ENCODE assay signal across 10 cellular contexts in the genomic region with DNA sequence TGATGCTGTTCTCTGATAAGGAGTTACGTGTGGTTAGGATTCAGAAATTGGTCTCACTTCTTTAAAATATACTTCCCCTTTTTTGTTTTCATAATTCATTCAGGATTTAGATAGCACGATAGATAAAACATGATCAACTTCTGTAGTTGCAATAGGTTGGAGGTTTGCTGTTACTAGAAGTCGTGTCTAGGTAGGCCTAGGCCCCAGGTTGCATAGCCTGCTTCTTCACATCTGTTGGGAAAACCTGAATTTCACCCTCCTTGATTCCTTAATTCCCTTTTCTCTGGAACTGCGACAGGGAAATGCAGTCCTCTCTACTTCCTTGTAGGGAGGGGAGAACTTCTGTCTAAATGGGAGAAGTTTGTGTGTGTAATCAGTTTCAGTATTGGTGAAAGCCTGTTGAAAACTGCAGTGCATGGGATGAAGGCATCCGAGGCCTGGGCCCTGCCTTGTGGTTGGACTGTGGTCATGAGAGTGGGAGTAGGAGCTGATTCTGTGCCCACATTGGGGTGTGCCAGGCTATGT. TPM values are rescaled to one million over a fixed set of nuclear protein-coding genes. Genes with fewer than 3 reads are reported as not detected.
DNase-seq lines count a peak whose midpoint lies in the region; ATAC-seq, FAIRE-seq and TF ChIP-seq lines count a peak whose summit lies in the region.
"Had no signal": no experiment of that assay in that cellular context is flagged by ENCODE, and none has a peak within 500 bp of the region (broad histone marks: within the 10 kb centered on the region; RNA-seq: fewer than 3 reads in every experiment).

No MANE protein-coding gene starts in this region.

- TF ChIP-seq CTCF in smooth muscle cell (IDR thresholded peaks at IDR 0.05; ENCODE audit: borderline replicate concordance, insufficient read depth, poor library complexity, severe bottlenecking): no peak

- no peak for DNase-seq in GM18507 (ENCODE audit: extremely low spot score, insufficient read length, low read depth)
- DNase-seq in left ventricle myocardium superior: peak; percentile 64
- no peak for DNase-seq in LoVo (ENCODE audit: low spot score)
- no peak for DNase-seq in smooth muscle cell (lab: John Stamatoyannopoulos, UW; ENCODE audit: unreplicated experiment)
- no peak for DNase-seq in NCI-H510A treated with DMSO at 0.1 percent for 48 hours (lab: John Stamatoyannopoulos, UW)

- no peaks in the 10 kb centered on the region for H3K36me3 ChIP-seq in smooth muscle cell (ENCODE audit: low read depth)

- no peak overlapping the region for H2AFZ ChIP-seq in smooth muscle cell (ENCODE audit: low read depth)

- intact Hi-C loops in left ventricle myocardium superior (cut with micrococcal nuclease): loop anchor here (2.0 to 5.0 kb wide), 2 partner anchors 58 to 113 kb away; no protein-coding TSS in a partner anchor

- peaks cover 47% of the 10 kb centered on the region for H3K4me1 Mint-ChIP-seq in T-helper 1 cell treated with Interleukin-12 subunit alpha and Interleukin-12 subunit beta and Interleukin-4 antibody, amounts not matched to agents 30 μg/mL and 1 μg/mL, for 36 hours (ENCODE audit: low read depth)
- H3K4me1 Mint-ChIP-seq in stimulated activated naive CD8-positive, alpha-beta T cell treated with anti-CD3 and anti-CD28 coated beads, Interleukin-15, Interleukin-2, amounts not matched to agents 100 ng/mL and 50 ng/mL, for 24 hours (ENCODE audit: low read depth): peaks cover 41% of the 10 kb centered on the region

- no peaks in the 10 kb centered on the region for H3K27me3 Mint-ChIP-seq in T-helper 1 cell treated with Interleukin-12 subunit alpha and Interleukin-12 subunit beta and Interleukin-4 antibody, amounts not matched to agents 30 μg/mL and 1 μg/mL, for 36 hours (ENCODE audit: low read depth)
- no peaks in the 10 kb centered on the region for H3K27me3 Mint-ChIP-seq in stimulated activated naive CD8-positive, alpha-beta T cell treated with anti-CD3 and anti-CD28 coated beads, Interleukin-15, Interleukin-2, amounts not matched to agents 100 ng/mL and 50 ng/mL, for 24 hours

- peak; percentile 80 for FAIRE-seq in GM18507 (lab: Jason Lieb, UNC)
- FAIRE-seq: H1 had no signal

- no peaks in the 10 kb centered on the region for H3K27me3 ChIP-seq in smooth muscle cell (ENCODE audit: low read depth)
- H3K27me3 ChIP-seq: body of pancreas had no signal

- 80% methylated on average over 5 of the region's 5 CpGs for WGBS in smooth muscle cell (ENCODE audit: low lambda C conversion rate)

- H3K27ac Mint-ChIP-seq in T-helper 1 cell treated with Interleukin-12 subunit alpha and Interleukin-12 subunit beta and Interleukin-4 antibody, amounts not matched to agents 30 μg/mL and 1 μg/mL, for 36 hours: peak overlapping the region; percentile 79
- H3K27ac Mint-ChIP-seq in stimulated activated naive CD8-positive, alpha-beta T cell treated with anti-CD3 and anti-CD28 coated beads, Interleukin-15, Interleukin-2, amounts not matched to agents 100 ng/mL and 50 ng/mL, for 24 hours: peak overlapping the region; percentile 84

- peaks cover 4% of the 10 kb centered on the region for H3K36me3 Mint-ChIP-seq in T-helper 1 cell treated with Interleukin-12 subunit alpha and Interleukin-12 subunit beta and Interleukin-4 antibody, amounts not matched to agents 30 μg/mL and 1 μg/mL, for 36 hours (ENCODE audit: low read depth)
- no peaks in the 10 kb centered on the region for H3K36me3 Mint-ChIP-seq in stimulated activated naive CD8-positive, alpha-beta T cell treated with anti-CD3 and anti-CD28 coated beads, Interleukin-15, Interleukin-2, amounts not matched to agents 100 ng/mL and 50 ng/mL, for 24 hours (ENCODE audit: low read depth)

- ATAC-seq in HG02973 (IDR thresholded peaks at IDR 0.05; ENCODE audit: unreplicated experiment) (peak; percentile 52), left ventricle myocardium superior (peak; percentile 84)
- ATAC-seq: body of pancreas had no signal

- H3K79me2 ChIP-seq in smooth muscle cell (ENCODE audit: low read depth): no peaks in the 10 kb centered on the region

- no peak overlapping the region for H3K27ac ChIP-seq in smooth muscle cell (ENCODE audit: low read depth)

- no peak overlapping the region for H3K4me3 ChIP-seq in smooth muscle cell
- H3K4me3 ChIP-seq: body of pancreas had no signal

- H3K4me2 ChIP-seq in smooth muscle cell: no peak overlapping the region

- peak overlapping the region; percentile 26 for H3K4me3 Mint-ChIP-seq in T-helper 1 cell treated with Interleukin-12 subunit alpha and Interleukin-12 subunit beta and Interleukin-4 antibody, amounts not matched to agents 30 μg/mL and 1 μg/mL, for 36 hours
- peak overlapping the region; percentile 62 for H3K4me3 Mint-ChIP-seq in stimulated activated naive CD8-positive, alpha-beta T cell treated with anti-CD3 and anti-CD28 coated beads, Interleukin-15, Interleukin-2, amounts not matched to agents 100 ng/mL and 50 ng/mL, for 24 hours

- no peaks in the 10 kb centered on the region for H3K4me1 ChIP-seq in smooth muscle cell (ENCODE audit: low read depth)
- H3K4me1 ChIP-seq: body of pancreas had no signal

- no peaks in the 10 kb centered on the region for H3F3A ChIP-seq in smooth muscle cell (ENCODE audit: low read depth)

- no peak overlapping the region for H3K9ac ChIP-seq in smooth muscle cell (ENCODE audit: low read depth)

- no peaks in the 10 kb centered on the region for H3K9me3 ChIP-seq in smooth muscle cell (replicated peaks; ENCODE audit: low read depth)
- H3K9me3 ChIP-seq: body of pancreas had no signal

- H4K20me1 ChIP-seq in smooth muscle cell (ENCODE audit: low read depth): no peaks in the 10 kb centered on the region

- H3K9me3 Mint-ChIP-seq in T-helper 1 cell treated with Interleukin-12 subunit alpha and Interleukin-12 subunit beta and Interleukin-4 antibody, amounts not matched to agents 30 μg/mL and 1 μg/mL, for 36 hours: no peaks in the 10 kb centered on the region
- no peaks in the 10 kb centered on the region for H3K9me3 Mint-ChIP-seq in stimulated activated naive CD8-positive, alpha-beta T cell treated with anti-CD3 and anti-CD28 coated beads, Interleukin-15, Interleukin-2, amounts not matched to agents 100 ng/mL and 50 ng/mL, for 24 hours

RNA-seq across cellular contexts. Expression of gene GPR171, which starts 33.3 kb away (rescaled TPM):
- total RNA-seq in left ventricle myocardium superior: 0.15 TPM
- 4.2 TPM in 1 of 2 replicates, not detected in the other for total RNA-seq in smooth muscle cell
- polyA plus RNA-seq in smooth muscle cell: 0.65 TPM in 1 of 2 replicates, not detected in the other
- total RNA-seq: H1 had no signal
- polyA plus RNA-seq: H1 had no signal
